ENCODE assay signal across 5 cellular contexts in genomic region chr1:5873556-5873955, GRCh38.
"Had no signal": no experiment of that assay in that cellular context is flagged by ENCODE, and none has a peak within 500 bp of the region (broad histone marks: within the 10 kb centered on the region; RNA-seq: fewer than 3 reads in every experiment).

No MANE protein-coding gene starts in this region.

- H2AFZ ChIP-seq: GM23338 had no signal

- FAIRE-seq: HTR-8/SVneo had no signal

- H3K4me3 ChIP-seq: GM23338 had no signal

- H3K4me1 Mint-ChIP-seq: GM23338 had no signal

- H3K27ac Mint-ChIP-seq: GM23338 had no signal

- DNase-seq: H7, HCEC 1CT, IMR-90 had no signal

- H3K4me3 Mint-ChIP-seq: GM23338 had no signal

- ATAC-seq: GM23338 had no signal

- H3K4me2 ChIP-seq: GM23338 had no signal
